In genomic region chr11:75800728-75801361, GRCh38 we compare ENCODE assay signal across 23 cellular contexts. TPM values are rescaled to one million over a fixed set of nuclear protein-coding genes. Genes with fewer than 3 reads are reported as not detected.
DNase-seq lines count a peak whose midpoint lies in the region; ATAC-seq, FAIRE-seq and TF ChIP-seq lines count a peak whose summit lies in the region.
"Had no signal": no experiment of that assay in that cellular context is flagged by ENCODE, and none has a peak within 500 bp of the region (broad histone marks: within the 10 kb centered on the region; RNA-seq: fewer than 3 reads in every experiment).

No MANE protein-coding gene starts in this region.

- H3K36me3 ChIP-seq in BLaER1 treated with 17β-estradiol and CSF1 and Interleukin-3, amounts not matched to agents 10 nM and 100 nM = no peaks in the 10 kb centered on the region
- H3K36me3 ChIP-seq in WERI-Rb-1 = no peaks in the 10 kb centered on the region
- H3K36me3 ChIP-seq: colonic mucosa, upper lobe of right lung had no signal

- peak overlapping the region; percentile 58 to 79 (median 69) for H3K4me2 ChIP-seq in BLaER1 treated with 17β-estradiol and CSF1 and Interleukin-3, amounts not matched to agents 10 nM and 100 nM

- no peak for TF ChIP-seq POLR2A in GM12891 (IDR thresholded peaks at IDR 0.05; ENCODE audit: low read depth, low read length)

- no peak overlapping the region for H3K4me3 ChIP-seq in BLaER1 treated with 17β-estradiol and CSF1 and Interleukin-3, amounts not matched to agents 10 nM and 100 nM
- H3K4me3 ChIP-seq in WERI-Rb-1 (ENCODE audit: low read depth, low read length) = no peak overlapping the region
- H3K4me3 ChIP-seq: colonic mucosa, psoas muscle, upper lobe of right lung had no signal

- no peak overlapping the region; a peak in 1 of 22 replicates for H3K9ac ChIP-seq in BLaER1 treated with 17β-estradiol and CSF1 and Interleukin-3, amounts not matched to agents 10 nM and 100 nM

- H3K4me1 ChIP-seq in BLaER1 treated with 17β-estradiol and CSF1 and Interleukin-3, amounts not matched to agents 10 nM and 100 nM = peaks cover 36 to 44% (median 40%) of the 10 kb centered on the region in 10 experiments
- H3K4me1 ChIP-seq: colonic mucosa, upper lobe of right lung had no signal

- intact Hi-C loops in left cardiac atrium (cut with DNase I) = loop anchor here in 1 of 2 donors (5.0 kb wide), 1 partner anchor 66 kb away; no protein-coding TSS in a partner anchor

- no peak overlapping the region for H3K27ac ChIP-seq in BLaER1 treated with 17β-estradiol and CSF1 and Interleukin-3, amounts not matched to agents 10 nM and 100 nM
- no peak overlapping the region for H3K27ac ChIP-seq in WERI-Rb-1
- H3K27ac ChIP-seq: colonic mucosa, psoas muscle, upper lobe of right lung had no signal

- DNase-seq in GM12891 (ENCODE audit: insufficient read length, low spot score) (no peak), WERI-Rb-1 (no peak), medulla oblongata (ENCODE audit: extremely low spot score) (peak; percentile 60), left cardiac atrium (no peak), SHP77 treated with DMSO at 0.1 percent for 48 hours (lab: John Stamatoyannopoulos, UW) (no peak)
- no peak for DNase-seq in activated naive CD4-positive, alpha-beta T cell (lab: John Stamatoyannopoulos, UW)
- DNase-seq: activated CD4-positive, alpha-beta T cell treated with anti-CD3 and anti-CD28 coated beads, Interleukin-2, amount 10 ng/mL, durations not matched to agents 24 days and 14 days; activated T-cell treated with anti-CD3 and anti-CD28 coated beads, Interleukin-2, amount 50 U/mL, for 24 hours; colonic mucosa; mesendoderm; natural killer cell; NCI-H1048; NCI-H2029; NCI-H345; psoas muscle; small intestine; stimulated activated CD4-positive, alpha-beta T cell treated with anti-CD3 and anti-CD28 coated beads, Interleukin-2, amount 100 ng/mL, for 48 hours; stimulated activated naive CD8-positive, alpha-beta T cell treated with anti-CD3 and anti-CD28 coated beads, Interleukin-15, amount 100 ng/mL, for 72 hours; upper lobe of right lung had no signal

- ATAC-seq in left cardiac atrium (no peak), HG02610 (IDR thresholded peaks at IDR 0.05; ENCODE audit: unreplicated experiment) (no peak)
- ATAC-seq: HCT116; natural killer cell; stimulated activated naive CD8-positive, alpha-beta T cell treated with anti-CD3 and anti-CD28 coated beads, Interleukin-15, amount 100 ng/mL, for 72 hours had no signal

- no peaks in the 10 kb centered on the region for H3K27me3 ChIP-seq in BLaER1 treated with 17β-estradiol and CSF1 and Interleukin-3, amounts not matched to agents 10 nM and 100 nM
- no peaks in the 10 kb centered on the region for H3K27me3 ChIP-seq in WERI-Rb-1 (ENCODE audit: insufficient read depth, low read depth, severe bottlenecking)
- H3K27me3 ChIP-seq: colonic mucosa, upper lobe of right lung had no signal

- 0 out of 2 replicates have a peak, but pooled peaks have one; percentile 12 for TF ChIP-seq CTCF in WERI-Rb-1 (IDR thresholded peaks at IDR 0.05; ENCODE audit: low read depth, low read length)

- peak; percentile 38 for FAIRE-seq in GM12891 (lab: Jason Lieb, UNC)
- FAIRE-seq: D721Med, small intestine had no signal

- no peaks in the 10 kb centered on the region for H4K20me1 ChIP-seq in BLaER1 treated with 17β-estradiol and CSF1 and Interleukin-3, amounts not matched to agents 10 nM and 100 nM

- H3K9me3 ChIP-seq in BLaER1 treated with 17β-estradiol and CSF1 and Interleukin-3, amounts not matched to agents 10 nM and 100 nM (replicated peaks in 1 of 11) = no peaks in the 10 kb centered on the region
- H3K9me3 ChIP-seq in WERI-Rb-1 (ENCODE audit: severe bottlenecking) = no peaks in the 10 kb centered on the region
- H3K9me3 ChIP-seq: colonic mucosa, psoas muscle, upper lobe of right lung had no signal

TF ChIP-seq in GM12891, 5 proteins besides CTCF, POLR2A, EP300 and RAD21:
- no peak for TF ChIP-seq TAF1 (IDR thresholded peaks at IDR 0.05; ENCODE audit: low read depth, low read length)
- no peak for TF ChIP-seq POU2F2 (IDR thresholded peaks at IDR 0.05; ENCODE audit: low read depth, low read length)
- no peak for TF ChIP-seq POLR2AphosphoS5 (IDR thresholded peaks at IDR 0.05; ENCODE audit: low read depth, low read length)
- no peak for TF ChIP-seq PAX5 (IDR thresholded peaks at IDR 0.05; ENCODE audit: insufficient read depth, low read length, severe bottlenecking)
- TF ChIP-seq SPI1 (IDR thresholded peaks at IDR 0.05; ENCODE audit: low read depth, low read length) = no peak

RNA-seq across cellular contexts. Expression of gene UVRAG, which starts 14.2 kb away (rescaled TPM):
- 26.7 TPM for polyA plus RNA-seq in GM12891 (2012; ENCODE audit: low read depth, missing spikeins)
- total RNA-seq in left cardiac atrium = 10 to 100 TPM; 13.9 to 17.7 TPM

RNA-seq across cellular contexts. Expression of gene DGAT2, which starts 32.3 kb away (rescaled TPM):
- 4.6 TPM for polyA plus RNA-seq in GM12891 (2012; ENCODE audit: low read depth, missing spikeins)
- 100 to 1,000 TPM in 1 of 2 donors, 10 to 100 TPM in 1; 81.2 to 131 TPM for total RNA-seq in left cardiac atrium
